Comparison of ENCODE assay signal across 11 cellular contexts in genomic region chr15:45197512-45197911, GRCh38. TPM values are rescaled to one million over a fixed set of nuclear protein-coding genes. Genes with fewer than 3 reads are reported as not detected.
DNase-seq lines count a peak whose midpoint lies in the region; ATAC-seq and TF ChIP-seq lines count a peak whose summit lies in the region.
"Had no signal": no experiment of that assay in that cellular context is flagged by ENCODE, and none has a peak within 500 bp of the region (broad histone marks: within the 10 kb centered on the region; RNA-seq: fewer than 3 reads in every experiment).

No MANE protein-coding gene starts in this region.

- intact Hi-C loops in CD4-positive, alpha-beta T cell (cut with DNase I, micrococcal nuclease), result loop anchor here in 1 of 2 experiments (10.0 kb wide), 1 partner anchor 913 kb away; the partner anchor contains the start of gene GOLM2
- intact Hi-C loops in lower lobe of right lung (cut with DNase I), result no loop called here

- POLR2A ChIA-PET in CD4-positive, alpha-beta T cell (lab: Charles Lee), result interaction anchor here (0.9 to 5.5 kb wide), 5 partner anchors 9 to 34 kb away, joined by 3 to 129 read pairs (median 5); partner anchors contain the start of gene SHF
- POLR2A ChIA-PET in activated CD4-positive, alpha-beta memory T cell treated with anti-CD3 and anti-CD28 coated beads, Interleukin-2, amount 10 ng/mL, durations not matched to agents 7 days and 5 days (lab: Charles Lee), result interaction anchor here (0.9 to 4.0 kb wide), 6 partner anchors 10 to 33 kb away, joined by 4 to 47 read pairs (median 8); partner anchors contain the start of gene SHF

- H3K36me3 Mint-ChIP-seq in CD4-positive, alpha-beta T cell (ENCODE audit: low read depth), result no peaks in the 10 kb centered on the region
- peaks cover 4% of the 10 kb centered on the region for H3K36me3 Mint-ChIP-seq in activated CD4-positive, alpha-beta memory T cell treated with anti-CD3 and anti-CD28 coated beads, Interleukin-2, amount 10 ng/mL, durations not matched to agents 7 days and 5 days (ENCODE audit: low read depth)

- ATAC-seq in CD4-positive, alpha-beta T cell (ENCODE audit: poor library complexity), result no peak
- ATAC-seq in lower lobe of right lung, result no peak
- ATAC-seq in HG02610 (IDR thresholded peaks at IDR 0.05; ENCODE audit: unreplicated experiment), result no peak
- no peak for ATAC-seq in HG03565 (IDR thresholded peaks at IDR 0.05; ENCODE audit: unreplicated experiment)
- ATAC-seq in HG03045 (IDR thresholded peaks at IDR 0.05; ENCODE audit: unreplicated experiment), result no peak

- H3K9me3 Mint-ChIP-seq in CD4-positive, alpha-beta T cell, result peaks cover 2% of the 10 kb centered on the region
- no peaks in the 10 kb centered on the region for H3K9me3 Mint-ChIP-seq in activated CD4-positive, alpha-beta memory T cell treated with anti-CD3 and anti-CD28 coated beads, Interleukin-2, amount 10 ng/mL, durations not matched to agents 7 days and 5 days

- no peak for TF ChIP-seq CTCF in CD4-positive, alpha-beta T cell (IDR thresholded peaks at IDR 0.05)
- TF ChIP-seq CTCF in HL-60 (IDR thresholded peaks at IDR 0.05; ENCODE audit: insufficient read depth, low read length) (no peak), lower lobe of right lung (IDR thresholded peaks at IDR 0.05) (no peak)

- DNase-seq in CD4-positive, alpha-beta T cell, result no peak
- DNase-seq in HL-60 (ENCODE audit: low read depth in 1 of 2, low spot score in 1 of 2) (peak in 1 of 2 experiments; percentile 36), lower lobe of right lung (no peak), NCI-H1694 (lab: John Stamatoyannopoulos, UW) (no peak)
- DNase-seq in activated CD4-positive, alpha-beta memory T cell treated with anti-CD3 and anti-CD28 coated beads, Interleukin-2, amount 10 ng/mL, durations not matched to agents 7 days and 5 days, result no peak
- DNase-seq: activated CD8-positive, alpha-beta memory T cell treated with anti-CD3 and anti-CD28 coated beads, Interleukin-2, amount 50 U/mL, for 4 hours; effector CD8-positive, alpha-beta T cell; GF-D8 had no signal

- H3K4me3 Mint-ChIP-seq in CD4-positive, alpha-beta T cell, result peak overlapping the region; percentile 54
- H3K4me3 Mint-ChIP-seq in activated CD4-positive, alpha-beta memory T cell treated with anti-CD3 and anti-CD28 coated beads, Interleukin-2, amount 10 ng/mL, durations not matched to agents 7 days and 5 days, result peak overlapping the region; percentile 71

- H3K27me3 ChIP-seq in CD4-positive, alpha-beta T cell (ENCODE audit: control insufficient read depth, insufficient read depth, low read length), result no peaks in the 10 kb centered on the region
- H3K27me3 ChIP-seq in HL-60 (ENCODE audit: insufficient read depth, poor library complexity, severe bottlenecking) (no peaks in the 10 kb centered on the region), lower lobe of right lung (ENCODE audit: low read depth) (no peaks in the 10 kb centered on the region)

- peaks cover 16% of the 10 kb centered on the region for H3K27me3 Mint-ChIP-seq in CD4-positive, alpha-beta T cell
- H3K27me3 Mint-ChIP-seq in activated CD4-positive, alpha-beta memory T cell treated with anti-CD3 and anti-CD28 coated beads, Interleukin-2, amount 10 ng/mL, durations not matched to agents 7 days and 5 days, result peaks cover 4% of the 10 kb centered on the region

- H3K27ac ChIP-seq in CD4-positive, alpha-beta T cell (ENCODE audit: low read depth, low read length), result no peak overlapping the region
- H3K27ac ChIP-seq in HL-60 (replicated peaks) (no peak overlapping the region), lower lobe of right lung (no peak overlapping the region)

- CTCF ChIA-PET in CD4-positive, alpha-beta T cell (lab: Charles Lee), result interaction anchor here (0.7 to 2.6 kb wide), 6 partner anchors 10 to 1687 kb away, joined by 3 to 14 read pairs (median 10); partner anchors contain the start of gene SHF
- CTCF ChIA-PET in activated CD4-positive, alpha-beta memory T cell treated with anti-CD3 and anti-CD28 coated beads, Interleukin-2, amount 10 ng/mL, durations not matched to agents 7 days and 5 days (lab: Charles Lee), result interaction anchor here (0.9 to 9.7 kb wide), 9 partner anchors 10 to 508 kb away, joined by 3 to 163 read pairs (median 4); partner anchors contain the start of gene SHF

- H3K36me3 ChIP-seq in lower lobe of right lung, result no peaks in the 10 kb centered on the region

- peaks cover 7% of the 10 kb centered on the region for H3K4me1 ChIP-seq in lower lobe of right lung

- H3K27ac Mint-ChIP-seq in CD4-positive, alpha-beta T cell, result no peak overlapping the region
- peak overlapping the region; percentile 40 for H3K27ac Mint-ChIP-seq in activated CD4-positive, alpha-beta memory T cell treated with anti-CD3 and anti-CD28 coated beads, Interleukin-2, amount 10 ng/mL, durations not matched to agents 7 days and 5 days

- no peaks in the 10 kb centered on the region for H3K9me3 ChIP-seq in CD4-positive, alpha-beta T cell (ENCODE audit: control insufficient read depth, low read length)
- no peaks in the 10 kb centered on the region for H3K9me3 ChIP-seq in lower lobe of right lung

- H3K4me1 Mint-ChIP-seq in CD4-positive, alpha-beta T cell (ENCODE audit: low read depth), result no peaks in the 10 kb centered on the region
- peaks cover 19% of the 10 kb centered on the region for H3K4me1 Mint-ChIP-seq in activated CD4-positive, alpha-beta memory T cell treated with anti-CD3 and anti-CD28 coated beads, Interleukin-2, amount 10 ng/mL, durations not matched to agents 7 days and 5 days

- H3K4me3 ChIP-seq in HL-60 (replicated peaks; ENCODE audit: insufficient read depth, low read length), result peak overlapping the region; percentile 93; the same call in 1 of the 2 replicates
- H3K4me3 ChIP-seq in lower lobe of right lung, result peak overlapping the region; percentile 75

RNA-seq across cellular contexts. Expression of gene SHF, which starts 9.7 kb away (rescaled TPM):
- 1 to 10 TPM; 3.7 to 3.9 TPM for total RNA-seq in CD4-positive, alpha-beta T cell
- total RNA-seq in activated CD4-positive, alpha-beta memory T cell treated with anti-CD3 and anti-CD28 coated beads, Interleukin-2, amount 10 ng/mL, durations not matched to agents 7 days and 5 days, result 1 to 10 TPM; 1.7 to 2.0 TPM
- 6.4 TPM for total RNA-seq in lower lobe of right lung

RNA-seq across cellular contexts. Expression of gene SLC28A2, which starts 54.5 kb away (rescaled TPM):
- total RNA-seq in CD4-positive, alpha-beta T cell, result not detected
- total RNA-seq in activated CD4-positive, alpha-beta memory T cell treated with anti-CD3 and anti-CD28 coated beads, Interleukin-2, amount 10 ng/mL, durations not matched to agents 7 days and 5 days, result not detected
- 0.21 TPM for total RNA-seq in lower lobe of right lung
